Comparison of ENCODE assay signal across 17 cellular contexts in the genomic region with DNA sequence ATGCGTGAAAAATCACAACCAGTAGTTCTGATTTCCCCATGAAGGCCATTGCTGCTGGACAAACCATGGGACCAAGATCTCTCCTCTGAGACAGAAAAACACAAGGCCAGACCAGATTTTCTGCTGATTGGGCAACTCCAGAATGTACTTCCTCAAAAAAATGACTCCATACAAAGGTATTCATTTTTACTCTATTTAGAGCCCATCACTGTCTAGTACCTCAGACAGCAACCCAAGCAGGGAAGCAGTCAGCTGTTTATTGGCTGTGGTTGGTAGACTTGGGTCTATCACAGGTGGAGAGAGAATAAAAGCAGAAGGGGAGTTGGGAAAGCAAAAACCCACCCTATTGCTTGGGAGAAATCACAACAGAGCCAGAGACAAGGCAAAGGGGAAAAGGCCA.
A peak's percentile ranks its signal among the peaks of the same experiment; 100 is the strongest.
DNase-seq lines count a peak whose midpoint lies in the region; ATAC-seq, FAIRE-seq and TF ChIP-seq lines count a peak whose summit lies in the region.
"Had no signal": no experiment of that assay in that cellular context is flagged by ENCODE, and none has a peak within 500 bp of the region (broad histone marks: within the 10 kb centered on the region; RNA-seq: fewer than 3 reads in every experiment).

No MANE protein-coding gene starts in this region.

- intact Hi-C loops in CD4-positive, alpha-beta memory T cell (cut with micrococcal nuclease) = no loop called here
- intact Hi-C loops in upper lobe of right lung (cut with DNase I) = no loop called here

- TF ChIP-seq CTCF in GM23338 (conservative IDR thresholded peaks at IDR 0.05; ENCODE audit: low read depth in 2 of 2) = no peak
- no peak for TF ChIP-seq CTCF in bronchial epithelial cell (IDR thresholded peaks at IDR 0.05; ENCODE audit: insufficient read depth, low read length, severe bottlenecking)
- no peak for TF ChIP-seq CTCF in nephron progenitor cell (IDR thresholded peaks at IDR 0.05)
- TF ChIP-seq CTCF in upper lobe of right lung (IDR thresholded peaks at IDR 0.05) = no peak

- H3K4me1 ChIP-seq in GM23338 (ENCODE audit: insufficient read depth) (no peaks in the 10 kb centered on the region), upper lobe of right lung (no peaks in the 10 kb centered on the region)
- H3K4me1 ChIP-seq in CD4-positive, alpha-beta memory T cell (ENCODE audit: insufficient read depth, low read length) = no peaks in the 10 kb centered on the region
- H3K4me1 ChIP-seq: heart right ventricle, tibial artery had no signal

- no peak for FAIRE-seq in bronchial epithelial cell (lab: Jason Lieb, UNC)

- no peaks in the 10 kb centered on the region for H3K79me2 ChIP-seq in GM23338 (replicated peaks; ENCODE audit: insufficient read depth)

- H3K36me3 Mint-ChIP-seq in GM23338 (ENCODE audit: low read depth) (no peaks in the 10 kb centered on the region), nephron progenitor cell (ENCODE audit: low read depth) (no peaks in the 10 kb centered on the region)
- H3K36me3 Mint-ChIP-seq in CD4-positive, alpha-beta memory T cell = no peaks in the 10 kb centered on the region

- no peaks in the 10 kb centered on the region for H3K27me3 ChIP-seq in GM23338 (ENCODE audit: insufficient read depth)
- no peaks in the 10 kb centered on the region for H3K27me3 ChIP-seq in bronchial epithelial cell (ENCODE audit: control insufficient read depth, insufficient read depth, low read length)
- H3K27me3 ChIP-seq in CD4-positive, alpha-beta memory T cell (ENCODE audit: insufficient read depth, low read length) = no peaks in the 10 kb centered on the region
- no peaks in the 10 kb centered on the region for H3K27me3 ChIP-seq in upper lobe of right lung
- H3K27me3 ChIP-seq: heart right ventricle, ovary, tibial artery had no signal

- H3K9me3 ChIP-seq in CD4-positive, alpha-beta memory T cell (ENCODE audit: control insufficient read depth in 1 of 2, low read length in 2 of 2) = no peaks in the 10 kb centered on the region
- H3K9me3 ChIP-seq in upper lobe of right lung = no peaks in the 10 kb centered on the region
- H3K9me3 ChIP-seq: heart right ventricle, ovary, tibial artery had no signal

- H4K20me1 ChIP-seq in GM23338 (replicated peaks; ENCODE audit: insufficient read depth) = no peaks in the 10 kb centered on the region

- ATAC-seq in GM23338 (peak; percentile 39; the same call in 2 of the 3 replicates), upper lobe of right lung (no peak)
- ATAC-seq: activated T-helper 17 cell treated with anti-CD3 and anti-CD28 coated beads, Interleukin-2, amount 50 U/mL, for 72 hours; heart right ventricle had no signal

- no peak overlapping the region for H3K4me2 ChIP-seq in GM23338

- no peaks in the 10 kb centered on the region for H3K36me3 ChIP-seq in GM23338 (ENCODE audit: insufficient read depth)
- H3K36me3 ChIP-seq in bronchial epithelial cell (ENCODE audit: control insufficient read depth, insufficient read depth, low read length) = no peaks in the 10 kb centered on the region
- H3K36me3 ChIP-seq in CD4-positive, alpha-beta memory T cell (ENCODE audit: insufficient read depth, low read length) = no peaks in the 10 kb centered on the region
- no peaks in the 10 kb centered on the region for H3K36me3 ChIP-seq in upper lobe of right lung
- H3K36me3 ChIP-seq: heart right ventricle, ovary, tibial artery had no signal

- no peaks in the 10 kb centered on the region for H3K4me1 Mint-ChIP-seq in GM23338
- no peaks in the 10 kb centered on the region for H3K4me1 Mint-ChIP-seq in nephron progenitor cell
- H3K4me1 Mint-ChIP-seq in CD4-positive, alpha-beta memory T cell = no peaks in the 10 kb centered on the region
- H3K4me1 Mint-ChIP-seq: activated T-helper 17 cell treated with anti-CD3 and anti-CD28 coated beads, Interleukin-2, amount 50 U/mL, for 72 hours had no signal

- no peak overlapping the region for H3K4me3 Mint-ChIP-seq in GM23338
- H3K4me3 Mint-ChIP-seq in nephron progenitor cell = no peak overlapping the region
- H3K4me3 Mint-ChIP-seq in CD4-positive, alpha-beta memory T cell = no peak overlapping the region
- H3K4me3 Mint-ChIP-seq: activated T-helper 17 cell treated with anti-CD3 and anti-CD28 coated beads, Interleukin-2, amount 50 U/mL, for 72 hours had no signal

- H3K27me3 Mint-ChIP-seq in GM23338 (ENCODE audit: insufficient read depth, low read depth, poor library complexity) = peaks cover 5% of the 10 kb centered on the region
- H3K27me3 Mint-ChIP-seq in nephron progenitor cell (ENCODE audit: low read depth, poor library complexity) = peaks cover 7% of the 10 kb centered on the region
- H3K27me3 Mint-ChIP-seq in CD4-positive, alpha-beta memory T cell = no peaks in the 10 kb centered on the region
- H3K27me3 Mint-ChIP-seq: activated T-helper 17 cell treated with anti-CD3 and anti-CD28 coated beads, Interleukin-2, amount 50 U/mL, for 72 hours had no signal

- no peak overlapping the region for H3K4me3 ChIP-seq in GM23338
- no peak overlapping the region for H3K4me3 ChIP-seq in bronchial epithelial cell (ENCODE audit: low read depth, low read length)
- no peak overlapping the region for H3K4me3 ChIP-seq in CD4-positive, alpha-beta memory T cell (ENCODE audit: low read length in 2 of 2)
- no peak overlapping the region for H3K4me3 ChIP-seq in upper lobe of right lung
- H3K4me3 ChIP-seq: heart right ventricle, ovary, tibial artery had no signal

- no peaks in the 10 kb centered on the region for H3K9me2 ChIP-seq in GM23338 (ENCODE audit: insufficient read depth)

- H3K9me3 Mint-ChIP-seq in GM23338 = no peaks in the 10 kb centered on the region
- no peaks in the 10 kb centered on the region for H3K9me3 Mint-ChIP-seq in nephron progenitor cell
- peaks cover 0 to 1% (median 0%) of the 10 kb centered on the region in 8 donors for H3K9me3 Mint-ChIP-seq in CD4-positive, alpha-beta memory T cell
- H3K9me3 Mint-ChIP-seq: activated T-helper 17 cell treated with anti-CD3 and anti-CD28 coated beads, Interleukin-2, amount 50 U/mL, for 72 hours had no signal

- POLR2A ChIA-PET in CD4-positive, alpha-beta memory T cell (lab: Charles Lee; ENCODE audit: partially characterized antibody) = no interaction called here

- H2AFZ ChIP-seq in GM23338 = no peak overlapping the region

- no peak overlapping the region for H3K27ac Mint-ChIP-seq in GM23338
- no peak overlapping the region for H3K27ac Mint-ChIP-seq in nephron progenitor cell
- H3K27ac Mint-ChIP-seq in CD4-positive, alpha-beta memory T cell = no peak overlapping the region
- H3K27ac Mint-ChIP-seq: activated T-helper 17 cell treated with anti-CD3 and anti-CD28 coated beads, Interleukin-2, amount 50 U/mL, for 72 hours had no signal

- CTCF ChIA-PET in CD4-positive, alpha-beta memory T cell (lab: Charles Lee; ENCODE audit: partially characterized antibody) = no interaction called here

- H3K27ac ChIP-seq in GM23338 (ENCODE audit: low read depth) (no peak overlapping the region), upper lobe of right lung (no peak overlapping the region)
- H3K27ac ChIP-seq in CD4-positive, alpha-beta memory T cell (ENCODE audit: low read depth, low read length) = no peak overlapping the region
- H3K27ac ChIP-seq: heart right ventricle, ovary, tibial artery had no signal

- no peaks in the 10 kb centered on the region for H3F3A ChIP-seq in GM23338 (replicated peaks; ENCODE audit: low read depth)

- DNase-seq in GM23338 (ENCODE audit: low spot score) (peak; percentile 19), NOMO-1 treated with DMSO at 0.1 percent for 48 hours (lab: John Stamatoyannopoulos, UW; ENCODE audit: unreplicated experiment) (peak; percentile 72), bronchial epithelial cell (ENCODE audit: low read depth) (peak; percentile 45), nephron progenitor cell (peak; percentile 50), NCI-H1105 (lab: John Stamatoyannopoulos, UW) (no peak), upper lobe of right lung (no peak)
- no peak for DNase-seq in activated effector memory CD4-positive, alpha-beta T cell treated with anti-CD3 and anti-CD28 coated beads, Interleukin-2, amount 50 U/mL, for 16 hours
- DNase-seq in CD4-positive, alpha-beta memory T cell = no peak
- DNase-seq: activated CD4-positive, CD25-positive, alpha-beta regulatory T cell treated with anti-CD3 and anti-CD28 coated beads, Interleukin-2, amount 50 U/mL, for 72 hours; DMS79; heart right ventricle; NCI-H187 treated with DMSO at 0.1 percent for 48 hours; NCI-H82; ovary; stimulated activated CD8-positive, alpha-beta memory T cell treated with anti-CD3 and anti-CD28 coated beads, Interleukin-4, amount 100 ng/mL, for 48 hours; tibial artery had no signal

TF ChIP-seq in GM23338, 12 proteins besides CTCF, POLR2A, EP300 and RAD21:
- no peak for TF ChIP-seq POLR2AphosphoS5 (IDR thresholded peaks at IDR 0.05; ENCODE audit: low read depth)
- TF ChIP-seq, protein P1, sequence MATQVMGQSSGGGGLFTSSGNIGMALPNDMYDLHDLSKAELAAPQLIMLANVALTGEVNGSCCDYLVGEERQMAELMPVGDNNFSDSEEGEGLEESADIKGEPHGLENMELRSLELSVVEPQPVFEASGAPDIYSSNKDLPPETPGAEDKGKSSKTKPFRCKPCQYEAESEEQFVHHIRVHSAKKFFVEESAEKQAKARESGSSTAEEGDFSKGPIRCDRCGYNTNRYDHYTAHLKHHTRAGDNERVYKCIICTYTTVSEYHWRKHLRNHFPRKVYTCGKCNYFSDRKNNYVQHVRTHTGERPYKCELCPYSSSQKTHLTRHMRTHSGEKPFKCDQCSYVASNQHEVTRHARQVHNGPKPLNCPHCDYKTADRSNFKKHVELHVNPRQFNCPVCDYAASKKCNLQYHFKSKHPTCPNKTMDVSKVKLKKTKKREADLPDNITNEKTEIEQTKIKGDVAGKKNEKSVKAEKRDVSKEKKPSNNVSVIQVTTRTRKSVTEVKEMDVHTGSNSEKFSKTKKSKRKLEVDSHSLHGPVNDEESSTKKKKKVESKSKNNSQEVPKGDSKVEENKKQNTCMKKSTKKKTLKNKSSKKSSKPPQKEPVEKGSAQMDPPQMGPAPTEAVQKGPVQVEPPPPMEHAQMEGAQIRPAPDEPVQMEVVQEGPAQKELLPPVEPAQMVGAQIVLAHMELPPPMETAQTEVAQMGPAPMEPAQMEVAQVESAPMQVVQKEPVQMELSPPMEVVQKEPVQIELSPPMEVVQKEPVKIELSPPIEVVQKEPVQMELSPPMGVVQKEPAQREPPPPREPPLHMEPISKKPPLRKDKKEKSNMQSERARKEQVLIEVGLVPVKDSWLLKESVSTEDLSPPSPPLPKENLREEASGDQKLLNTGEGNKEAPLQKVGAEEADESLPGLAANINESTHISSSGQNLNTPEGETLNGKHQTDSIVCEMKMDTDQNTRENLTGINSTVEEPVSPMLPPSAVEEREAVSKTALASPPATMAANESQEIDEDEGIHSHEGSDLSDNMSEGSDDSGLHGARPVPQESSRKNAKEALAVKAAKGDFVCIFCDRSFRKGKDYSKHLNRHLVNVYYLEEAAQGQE (IDR thresholded peaks at IDR 0.05; ENCODE audit: unreplicated experiment) = peak; percentile 77
TF ChIP-seq in GM23338: peak in this region for 1.

Comparison
In these comparisons a context has a peak if more than half of its experiments do, and no peak if none do; other contexts are left out.
1. DNase-seq: peak in GM23338 (single experiment), NOMO-1 treated with DMSO at 0.1 percent for 48 hours (single experiment), bronchial epithelial cell (single experiment) and nephron progenitor cell (single experiment); none in activated effector memory CD4-positive, alpha-beta T cell treated with anti-CD3 and anti-CD28 coated beads, Interleukin-2, amount 50 U/mL, for 16 hours (single experiment), CD4-positive, alpha-beta memory T cell (0 of 5), NCI-H1105 (single experiment) and upper lobe of right lung (single experiment).